ENCODE assay signal across 17 cellular contexts in genomic region chr4:20883231-20883630, GRCh38.
DNase-seq lines count a peak whose midpoint lies in the region; ATAC-seq, FAIRE-seq and TF ChIP-seq lines count a peak whose summit lies in the region.
"Had no signal": no experiment of that assay in that cellular context is flagged by ENCODE, and none has a peak within 500 bp of the region (broad histone marks: within the 10 kb centered on the region; RNA-seq: fewer than 3 reads in every experiment).

No MANE protein-coding gene starts in this region.

- FAIRE-seq in HTR-8/SVneo (lab: Jason Lieb, UNC): no peak
- FAIRE-seq: H1 had no signal

- CTCF ChIA-PET in activated CD4-positive, alpha-beta T cell treated with anti-CD3 and anti-CD28 coated beads for 36 hours (lab: Charles Lee): interaction anchor here (0.7 kb wide), 1 partner anchor 298 kb away, joined by 3 read pairs; no protein-coding TSS in a partner anchor

- no peak for ATAC-seq in activated CD4-positive, alpha-beta T cell treated with anti-CD3 and anti-CD28 coated beads for 36 hours

- H3K27ac Mint-ChIP-seq in activated CD4-positive, alpha-beta T cell treated with anti-CD3 and anti-CD28 coated beads for 36 hours: no peak overlapping the region
- H3K27ac Mint-ChIP-seq: B cell; CD4-positive, CD25-positive, alpha-beta regulatory T cell; IgD-negative memory B cell had no signal

- POLR2A ChIA-PET in activated CD4-positive, alpha-beta T cell treated with anti-CD3 and anti-CD28 coated beads for 36 hours (lab: Charles Lee): no interaction called here

- no peak overlapping the region for H3K4me3 Mint-ChIP-seq in activated CD4-positive, alpha-beta T cell treated with anti-CD3 and anti-CD28 coated beads for 36 hours
- H3K4me3 Mint-ChIP-seq: B cell; CD4-positive, CD25-positive, alpha-beta regulatory T cell; IgD-negative memory B cell had no signal

- DNase-seq in HT-29 (ENCODE audit: low spot score) (peak; percentile 23), epithelial cell of esophagus (ENCODE audit: low read depth) (peak; percentile 28), left kidney (ENCODE audit: low read depth, low spot score) (peak; percentile 11), HuH-7.5 (ENCODE audit: low spot score) (no peak), HTR-8/SVneo (ENCODE audit: insufficient read length, low spot score) (no peak), GF-D8 (lab: John Stamatoyannopoulos, UW) (no peak)
- no peak for DNase-seq in activated CD4-positive, alpha-beta T cell treated with anti-CD3 and anti-CD28 coated beads for 36 hours
- DNase-seq: 8988T; CD4-positive, CD25-positive, alpha-beta regulatory T cell; Kasumi-1; NCI-H1694 treated with DMSO at 0.1 percent for 48 hours; SHP77 had no signal

- H3K4me3 ChIP-seq in epithelial cell of esophagus (ENCODE audit: low read length): no peak overlapping the region
- H3K4me3 ChIP-seq: SK-N-MC had no signal

- H3K27ac ChIP-seq in 22Rv1: peak overlapping the region; percentile 75
- H3K27ac ChIP-seq: SK-N-MC had no signal

- no peak for TF ChIP-seq CTCF in 22Rv1 (IDR thresholded peaks at IDR 0.05)
- no peak for TF ChIP-seq CTCF in epithelial cell of esophagus (IDR thresholded peaks at IDR 0.05; ENCODE audit: insufficient read depth, low read depth, low read length, missing control alignments)

- H3K27me3 Mint-ChIP-seq in activated CD4-positive, alpha-beta T cell treated with anti-CD3 and anti-CD28 coated beads for 36 hours: no peaks in the 10 kb centered on the region
- H3K27me3 Mint-ChIP-seq: B cell; CD4-positive, CD25-positive, alpha-beta regulatory T cell; IgD-negative memory B cell had no signal

- H3K36me3 Mint-ChIP-seq in activated CD4-positive, alpha-beta T cell treated with anti-CD3 and anti-CD28 coated beads for 36 hours (ENCODE audit: low read depth): no peaks in the 10 kb centered on the region
- H3K36me3 Mint-ChIP-seq: CD4-positive, CD25-positive, alpha-beta regulatory T cell; IgD-negative memory B cell had no signal

- no peaks in the 10 kb centered on the region for H3K4me1 Mint-ChIP-seq in activated CD4-positive, alpha-beta T cell treated with anti-CD3 and anti-CD28 coated beads for 36 hours
- H3K4me1 Mint-ChIP-seq: B cell; CD4-positive, CD25-positive, alpha-beta regulatory T cell; IgD-negative memory B cell had no signal

- intact Hi-C loops in activated CD4-positive, alpha-beta T cell treated with anti-CD3 and anti-CD28 coated beads for 36 hours (cut with DNase I, micrococcal nuclease): no loop called here

- peaks cover 2% of the 10 kb centered on the region for H3K9me3 Mint-ChIP-seq in activated CD4-positive, alpha-beta T cell treated with anti-CD3 and anti-CD28 coated beads for 36 hours (ENCODE audit: low read depth)

Comparison
In these comparisons a context has a peak if more than half of its experiments do, and no peak if none do; other contexts are left out.
1. DNase-seq: peak in HT-29 (single experiment), epithelial cell of esophagus (single experiment) and left kidney (single experiment); none in HuH-7.5 (single experiment), HTR-8/SVneo (single experiment), GF-D8 (single experiment) and activated CD4-positive, alpha-beta T cell treated with anti-CD3 and anti-CD28 coated beads for 36 hours (single experiment).